In genomic region chr9:79581794-79582193, GRCh38 we compare ENCODE assay signal across 8 cellular contexts. TPM values are rescaled to one million over a fixed set of nuclear protein-coding genes. Genes with fewer than 3 reads are reported as not detected.
DNase-seq lines count a peak whose midpoint lies in the region; ATAC-seq, FAIRE-seq and TF ChIP-seq lines count a peak whose summit lies in the region.

No MANE protein-coding gene starts in this region.

- POLR2A ChIA-PET in activated CD8-positive, alpha-beta T cell treated with anti-CD3 and anti-CD28 coated beads for 36 hours (lab: Charles Lee), result interaction anchor here (0.8 to 4.5 kb wide), 3 partner anchors 10 to 190 kb away, joined by 3 to 32 read pairs (median 3); partner anchors contain the start of gene TLE4

- peaks cover 78% of the 10 kb centered on the region for H3K4me1 Mint-ChIP-seq in activated CD8-positive, alpha-beta T cell treated with anti-CD3 and anti-CD28 coated beads for 36 hours (ENCODE audit: low read depth)
- H3K4me1 Mint-ChIP-seq in stimulated activated memory B cell treated with anti-CD40 and anti-IgM and Interleukin-4, amounts not matched to agents 10 μg/mL and 1 μg/mL and 100 μg/mL, for 72 hours, result peaks cover 76% of the 10 kb centered on the region

- peak; percentile 29 for DNase-seq in activated CD8-positive, alpha-beta memory T cell treated with anti-CD3 and anti-CD28 coated beads, Interleukin-2, amount 50 U/mL, for 4 hours
- no peak for DNase-seq in activated CD8-positive, alpha-beta memory T cell treated with anti-CD3 and anti-CD28 coated beads, Interleukin-2, amount 50 U/mL, for 48 hours
- DNase-seq in activated CD8-positive, alpha-beta T cell treated with anti-CD3 and anti-CD28 coated beads for 36 hours, result peak; percentile 49
- DNase-seq in foreskin keratinocyte (peak; percentile 53 to 69), GM12891 (ENCODE audit: insufficient read length, low spot score) (no peak), NCI-H2171 treated with DMSO at 0.1 percent for 48 hours (lab: John Stamatoyannopoulos, UW) (no peak)

- H3K9me3 Mint-ChIP-seq in activated CD8-positive, alpha-beta T cell treated with anti-CD3 and anti-CD28 coated beads for 36 hours, result no peaks in the 10 kb centered on the region
- H3K9me3 Mint-ChIP-seq in stimulated activated memory B cell treated with anti-CD40 and anti-IgM and Interleukin-4, amounts not matched to agents 10 μg/mL and 1 μg/mL and 100 μg/mL, for 72 hours, result no peaks in the 10 kb centered on the region

- CTCF ChIA-PET in activated CD8-positive, alpha-beta T cell treated with anti-CD3 and anti-CD28 coated beads for 36 hours (lab: Charles Lee), result no interaction called here

- H3K27me3 ChIP-seq in foreskin keratinocyte, result no peaks in the 10 kb centered on the region

- H3K4me3 Mint-ChIP-seq in activated CD8-positive, alpha-beta T cell treated with anti-CD3 and anti-CD28 coated beads for 36 hours, result peak overlapping the region; percentile 49
- H3K4me3 Mint-ChIP-seq in stimulated activated memory B cell treated with anti-CD40 and anti-IgM and Interleukin-4, amounts not matched to agents 10 μg/mL and 1 μg/mL and 100 μg/mL, for 72 hours, result no peak overlapping the region

- no peaks in the 10 kb centered on the region for H3K27me3 Mint-ChIP-seq in activated CD8-positive, alpha-beta T cell treated with anti-CD3 and anti-CD28 coated beads for 36 hours
- no peaks in the 10 kb centered on the region for H3K27me3 Mint-ChIP-seq in stimulated activated memory B cell treated with anti-CD40 and anti-IgM and Interleukin-4, amounts not matched to agents 10 μg/mL and 1 μg/mL and 100 μg/mL, for 72 hours

- peak overlapping the region; percentile 61 for H3K27ac Mint-ChIP-seq in activated CD8-positive, alpha-beta T cell treated with anti-CD3 and anti-CD28 coated beads for 36 hours
- peak overlapping the region; percentile 20 for H3K27ac Mint-ChIP-seq in stimulated activated memory B cell treated with anti-CD40 and anti-IgM and Interleukin-4, amounts not matched to agents 10 μg/mL and 1 μg/mL and 100 μg/mL, for 72 hours

- no peak for FAIRE-seq in GM12891 (lab: Jason Lieb, UNC)

- peaks cover 9% of the 10 kb centered on the region for H3K4me1 ChIP-seq in foreskin keratinocyte

- intact Hi-C loops in activated CD8-positive, alpha-beta T cell treated with anti-CD3 and anti-CD28 coated beads for 36 hours (cut with micrococcal nuclease), result no loop called here

- no peak for TF ChIP-seq POLR2A in GM12891 (IDR thresholded peaks at IDR 0.05; ENCODE audit: low read depth, low read length)

- H3K36me3 Mint-ChIP-seq in activated CD8-positive, alpha-beta T cell treated with anti-CD3 and anti-CD28 coated beads for 36 hours (ENCODE audit: low read depth), result peaks cover 22% of the 10 kb centered on the region
- H3K36me3 Mint-ChIP-seq in stimulated activated memory B cell treated with anti-CD40 and anti-IgM and Interleukin-4, amounts not matched to agents 10 μg/mL and 1 μg/mL and 100 μg/mL, for 72 hours, result peaks cover 45% of the 10 kb centered on the region

- ATAC-seq in activated CD8-positive, alpha-beta T cell treated with anti-CD3 and anti-CD28 coated beads for 36 hours, result peak; percentile 60
- ATAC-seq in foreskin keratinocyte (peak; percentile 89), HG03045 (IDR thresholded peaks at IDR 0.05; ENCODE audit: unreplicated experiment) (no peak)
- no peak for ATAC-seq in stimulated activated memory B cell treated with anti-CD40 and anti-IgM and Interleukin-4, amounts not matched to agents 10 μg/mL and 1 μg/mL and 100 μg/mL, for 72 hours

- TF ChIP-seq CTCF in activated CD8-positive, alpha-beta T cell treated with anti-CD3 and anti-CD28 coated beads for 36 hours (IDR thresholded peaks at IDR 0.05), result no peak
- TF ChIP-seq CTCF in foreskin keratinocyte (conservative IDR thresholded peaks at IDR 0.05), result no peak

- H3K27ac ChIP-seq in foreskin keratinocyte, result no peak overlapping the region

TF ChIP-seq in GM12891, 5 proteins besides CTCF, POLR2A, EP300 and RAD21:
- no peak for TF ChIP-seq PAX5 (IDR thresholded peaks at IDR 0.05; ENCODE audit: insufficient read depth, low read length, severe bottlenecking)
- no peak for TF ChIP-seq POU2F2 (IDR thresholded peaks at IDR 0.05; ENCODE audit: low read depth, low read length)
- no peak for TF ChIP-seq SPI1 (IDR thresholded peaks at IDR 0.05; ENCODE audit: low read depth, low read length)
- no peak for TF ChIP-seq TAF1 (IDR thresholded peaks at IDR 0.05; ENCODE audit: low read depth, low read length)
- no peak for TF ChIP-seq POLR2AphosphoS5 (IDR thresholded peaks at IDR 0.05; ENCODE audit: low read depth, low read length)

RNA-seq across cellular contexts. Expression of gene TLE4, which starts 10.0 kb away (rescaled TPM):
- total RNA-seq in activated CD8-positive, alpha-beta T cell treated with anti-CD3 and anti-CD28 coated beads for 36 hours, result 10 to 100 TPM; 30.8 to 31.9 TPM
- 14.0 and 15.1 TPM in 2 replicates for total RNA-seq in foreskin keratinocyte
- polyA plus RNA-seq in foreskin keratinocyte, result 3.2 and 4.0 TPM in 2 replicates
- 1.6 TPM for polyA plus RNA-seq in GM12891 (2012; ENCODE audit: low read depth, missing spikeins)

Comparison
In these comparisons a context has a peak if more than half of its experiments do, and no peak if none do; other contexts are left out.
1. DNase-seq: peak in activated CD8-positive, alpha-beta memory T cell treated with anti-CD3 and anti-CD28 coated beads, Interleukin-2, amount 50 U/mL, for 4 hours (single experiment), activated CD8-positive, alpha-beta T cell treated with anti-CD3 and anti-CD28 coated beads for 36 hours (single experiment) and foreskin keratinocyte (2 of 2); none in activated CD8-positive, alpha-beta memory T cell treated with anti-CD3 and anti-CD28 coated beads, Interleukin-2, amount 50 U/mL, for 48 hours (single experiment), GM12891 (single experiment) and NCI-H2171 treated with DMSO at 0.1 percent for 48 hours (single experiment).
2. ATAC-seq: peak in activated CD8-positive, alpha-beta T cell treated with anti-CD3 and anti-CD28 coated beads for 36 hours (single experiment) and foreskin keratinocyte (single experiment); none in stimulated activated memory B cell treated with anti-CD40 and anti-IgM and Interleukin-4, amounts not matched to agents 10 μg/mL and 1 μg/mL and 100 μg/mL, for 72 hours (single experiment) and HG03045 (single experiment).